Comparison of ENCODE assay signal across 23 cellular contexts in the genomic region with DNA sequence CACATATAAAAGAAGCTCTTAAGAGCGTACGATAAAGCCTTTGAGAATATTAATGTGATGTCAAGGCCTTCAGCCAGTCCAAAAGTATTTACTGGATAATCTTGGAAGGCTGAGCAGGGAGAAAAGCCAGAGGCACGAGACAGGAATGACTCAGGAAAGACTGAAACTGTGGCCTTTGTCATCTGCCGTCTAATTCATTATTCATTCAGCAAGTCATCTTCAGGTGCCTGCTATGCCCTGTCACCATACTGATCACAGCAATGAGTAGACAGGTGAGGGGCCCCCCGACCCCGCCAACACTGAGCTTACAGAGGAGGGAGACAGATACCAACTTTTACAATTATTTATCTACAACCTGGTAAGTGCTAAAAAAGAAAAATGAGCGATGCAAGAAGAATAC.
A peak's percentile ranks its signal among the peaks of the same experiment; 100 is the strongest.
DNase-seq lines count a peak whose midpoint lies in the region; ATAC-seq and TF ChIP-seq lines count a peak whose summit lies in the region.
"Had no signal": no experiment of that assay in that cellular context is flagged by ENCODE, and none has a peak within 500 bp of the region (broad histone marks: within the 10 kb centered on the region; RNA-seq: fewer than 3 reads in every experiment).

No MANE protein-coding gene starts in this region.

- no peaks in the 10 kb centered on the region for H3K27me3 ChIP-seq in H9 (ENCODE audit: insufficient read depth, low read length)
- H3K27me3 ChIP-seq: left lung, MG63, SJCRH30, transverse colon had no signal

- in situ Hi-C loops in Caki2 (cut with HindIII; ENCODE audit: low pct_unique_long_range_greater_than_20kb, low sequenced_read_pairs) = no loop called here

- H3K9me3 Mint-ChIP-seq in memory B cell = no peaks in the 10 kb centered on the region
- no peaks in the 10 kb centered on the region for H3K9me3 Mint-ChIP-seq in H9

- H4K20me1 ChIP-seq in H9 (ENCODE audit: control insufficient read depth, insufficient read depth, insufficient read length) = no peaks in the 10 kb centered on the region

- H3K18ac ChIP-seq in H9 (ENCODE audit: insufficient read length, low read depth, low read length) = no peak overlapping the region

- H3K79me2 ChIP-seq in H9 (ENCODE audit: insufficient read depth, low read length) = no peaks in the 10 kb centered on the region
- H3K79me2 ChIP-seq: parathyroid adenoma had no signal

- no peak overlapping the region for H4K8ac ChIP-seq in H9 (replicated peaks; ENCODE audit: insufficient read length, low read depth, low read length)

- no CpG with 5 or more reads among the region's 7 CpGs for WGBS in H9 (ENCODE audit: extremely low coverage, insufficient read length, low lambda C conversion rate)

- H4K5ac ChIP-seq in H9 (ENCODE audit: insufficient read length, low read depth, low read length) = no peak overlapping the region

- H2BK5ac ChIP-seq in H9 (ENCODE audit: insufficient read length, low read length) = no peak overlapping the region

- TF ChIP-seq CTCF in H9 (conservative IDR thresholded peaks at IDR 0.05) = no peak

- H3K36me3 Mint-ChIP-seq in memory B cell (peaks cover 38% of the 10 kb centered on the region), H9 (ENCODE audit: insufficient read depth in 1 of 3, low read depth in 3 of 3) (peaks cover 17 to 56% (median 54%) of the 10 kb centered on the region in 3 experiments)

- no peak overlapping the region for H3K23ac ChIP-seq in H9 (ENCODE audit: insufficient read length, low read depth, low read length)

- no peak overlapping the region for H3K27ac ChIP-seq in H9 (ENCODE audit: insufficient read length, low read depth, low read length)
- H3K27ac ChIP-seq: C4-2B, left lung, parathyroid adenoma, SJCRH30, transverse colon had no signal

- H3K4me1 ChIP-seq in H9 (ENCODE audit: insufficient read depth, low read length) = no peaks in the 10 kb centered on the region
- H3K4me1 ChIP-seq: left lung, parathyroid adenoma, transverse colon had no signal

- no peak overlapping the region for H3K4me2 ChIP-seq in H9 (ENCODE audit: insufficient read depth, insufficient read length, low read length)

- H3K4ac ChIP-seq in H9 (ENCODE audit: low read depth, low read length) = no peak overlapping the region

- peaks cover 24% of the 10 kb centered on the region for H3K4me1 Mint-ChIP-seq in memory B cell
- H3K4me1 Mint-ChIP-seq in H9 = peaks cover 2 to 11% of the 10 kb centered on the region in 2 experiments; a peak in 3 of 4 replicates

- H3K27me3 Mint-ChIP-seq in memory B cell (no peaks in the 10 kb centered on the region), H9 (ENCODE audit: low read depth) (no peaks in the 10 kb centered on the region)

- H3K14ac ChIP-seq in H9 (ENCODE audit: insufficient read depth, low read length) = no peak overlapping the region

- no peak overlapping the region for H2BK12ac ChIP-seq in H9 (ENCODE audit: insufficient read length, low read depth, low read length)

- H3K4me3 Mint-ChIP-seq in memory B cell = no peak overlapping the region
- H3K4me3 Mint-ChIP-seq in H9 = no peak overlapping the region

- no peak overlapping the region for H2AK5ac ChIP-seq in H9 (ENCODE audit: insufficient read length, low read length)

- H2BK20ac ChIP-seq in H9 (ENCODE audit: low read depth, low read length, poor library complexity, severe bottlenecking) = no peak overlapping the region

- no peaks in the 10 kb centered on the region for H3K9me3 ChIP-seq in H9 (ENCODE audit: control insufficient read depth, low read depth, low read length)
- H3K9me3 ChIP-seq: left lung, MG63, SJCRH30, transverse colon had no signal

- no peaks in the 10 kb centered on the region for H3K79me1 ChIP-seq in H9 (ENCODE audit: insufficient read depth, low read depth, low read length, poor library complexity, severe bottlenecking)

- no peak overlapping the region for H2BK15ac ChIP-seq in H9 (ENCODE audit: low read depth, low read length)

- no peak overlapping the region for H3K9ac ChIP-seq in H9 (ENCODE audit: extremely low read depth, insufficient read length, low read length)
- H3K9ac ChIP-seq: parathyroid adenoma had no signal

- H3K27ac Mint-ChIP-seq in memory B cell = peak overlapping the region; percentile 54
- no peak overlapping the region; a peak in 1 of 7 replicates for H3K27ac Mint-ChIP-seq in H9

- H3K23me2 ChIP-seq in H9 (ENCODE audit: insufficient read length, low read depth, low read length, poor library complexity, severe bottlenecking) = no peaks in the 10 kb centered on the region

- H3K56ac ChIP-seq in H9 (ENCODE audit: insufficient read length, low read depth, low read length) = no peak overlapping the region

- peak; percentile 87 to 89 for ATAC-seq in activated CD4-positive, CD25-positive, alpha-beta regulatory T cell treated with anti-CD3 and anti-CD28 coated beads, Interleukin-2, amount 50 U/mL, for 24 hours
- no peak for ATAC-seq in memory B cell (ENCODE audit: low read depth)
- no peak for ATAC-seq in GM19023 (IDR thresholded peaks at IDR 0.05; ENCODE audit: unreplicated experiment)
- ATAC-seq: HepG2, left lung had no signal

- no peak overlapping the region for H2AFZ ChIP-seq in H9 (ENCODE audit: low read length)
- H2AFZ ChIP-seq: parathyroid adenoma had no signal

- no peak overlapping the region for H3T11ph ChIP-seq in H9 (ENCODE audit: low read length)

- H2BK120ac ChIP-seq in H9 (ENCODE audit: low read depth, low read length, poor library complexity, severe bottlenecking) = no peak overlapping the region

- no peak overlapping the region for H4K91ac ChIP-seq in H9 (ENCODE audit: insufficient read length, low read depth, low read length)

- no peak for DNase-seq in activated CD4-positive, CD25-positive, alpha-beta regulatory T cell (lab: John Stamatoyannopoulos, UW)
- DNase-seq in Caki2 (ENCODE audit: low read depth) (peak; percentile 56), amniotic epithelial cell (ENCODE audit: low read depth) (peak; percentile 18), memory B cell (ENCODE audit: low spot score in 2 of 2) (no peak), H9 (no peak), GDM1 (lab: John Stamatoyannopoulos, UW) (no peak)
- DNase-seq: 8988T; activated effector memory CD4-positive, alpha-beta T cell treated with Interleukin-2 at 50 U/mL for 16 hours; DMS53; effector CD4-positive, alpha-beta T cell; foreskin fibroblast; left lung; MG63; NCI-H2029; NCI-H524 treated with DMSO at 0.1 percent for 48 hours; SJCRH30; stimulated activated naive CD4-positive, alpha-beta T cell treated with Interleukin-2 at 50 U/mL for 16 hours; transverse colon had no signal

Comparison
In these comparisons a context has a peak if more than half of its experiments do, and no peak if none do; other contexts are left out.
1. ATAC-seq: peak in activated CD4-positive, CD25-positive, alpha-beta regulatory T cell treated with anti-CD3 and anti-CD28 coated beads, Interleukin-2, amount 50 U/mL, for 24 hours (2 of 2); none in memory B cell (single experiment) and GM19023 (single experiment).
2. DNase-seq: peak in Caki2 (single experiment) and amniotic epithelial cell (single experiment); none in activated CD4-positive, CD25-positive, alpha-beta regulatory T cell (0 of 4), memory B cell (0 of 2), H9 (single experiment) and GDM1 (single experiment).